2 cellular contexts compared by ENCODE assay signal in genomic region chr16:86061318-86061695, GRCh38.
TF ChIP-seq lines count a peak whose summit lies in the region.

No MANE protein-coding gene starts in this region.

TF ChIP-seq in liver, 16 proteins besides CTCF, POLR2A, EP300 and RAD21:
- TF ChIP-seq HNF4G (IDR thresholded peaks at IDR 0.05) (no peak), REST (IDR thresholded peaks at IDR 0.05) (no peak), FOXA1 (IDR thresholded peaks at IDR 0.05) (no peak), NR2F2 (IDR thresholded peaks at IDR 0.05) (no peak), ZBTB33 (IDR thresholded peaks at IDR 0.05) (no peak), SP1 (IDR thresholded peaks at IDR 0.05) (no peak), RXRA (IDR thresholded peaks at IDR 0.05) (no peak)

TF ChIP-seq in HepG2, 621 proteins besides CTCF, POLR2A, EP300 and RAD21:
- no peak for TF ChIP-seq TRIM24 (CRISPR knock-in tag; IDR thresholded peaks at IDR 0.05)
- TF ChIP-seq USF2 (IDR thresholded peaks at IDR 0.05; ENCODE audit: low read depth, low read length), result no peak
- no peak for TF ChIP-seq USF2 (CRISPR knock-in tag; IDR thresholded peaks at IDR 0.05; ENCODE audit: borderline replicate concordance)
- no peak for TF ChIP-seq ZNF142 (CRISPR knock-in tag; IDR thresholded peaks at IDR 0.05)
